ENCODE assay signal across 30 cellular contexts in genomic region chr2:101364878-101365277, GRCh38. TPM values are rescaled to one million over a fixed set of nuclear protein-coding genes. Genes with fewer than 3 reads are reported as not detected.
"Had no signal": no experiment of that assay in that cellular context is flagged by ENCODE, and none has a peak within 500 bp of the region (broad histone marks: within the 10 kb centered on the region; RNA-seq: fewer than 3 reads in every experiment).

No MANE protein-coding gene starts in this region.

- ATAC-seq: activated T-cell treated with anti-CD3 and anti-CD28 coated beads, Interleukin-2, amount 50 U/mL, for 4 hours; body of pancreas; Panc1 had no signal

- H3K4me3 ChIP-seq: adrenal gland, ascending aorta, body of pancreas, SJCRH30 had no signal

- H3K9me3 ChIP-seq: adrenal gland, ascending aorta, body of pancreas, SJCRH30, SK-N-SH had no signal

- DNase-seq: activated CD4-positive, alpha-beta memory T cell treated with anti-CD3 and anti-CD28 coated beads for 36 hours; activated CD4-positive, alpha-beta T cell treated with anti-CD3 and anti-CD28 coated beads, Interleukin-2, amount 10 ng/mL, durations not matched to agents 7 days and 5 days; activated CD4-positive, CD25-positive, alpha-beta regulatory T cell; activated gamma-delta T cell treated with Interleukin-2 at 50 U/mL for 16 hours; activated naive CD4-positive, alpha-beta T cell treated with anti-CD3 and anti-CD28 coated beads, Interleukin-2, amount 50 U/mL, for 16 hours; activated naive CD8-positive, alpha-beta T cell treated with anti-CD3 and anti-CD28 coated beads, Interleukin-2, amount 10 ng/mL, durations not matched to agents 7 days and 5 days; activated T-cell treated with anti-CD3 and anti-CD28 coated beads, Interleukin-2, amount 50 U/mL, for 4 hours; adrenal gland; body of pancreas; central memory CD4-positive, alpha-beta T cell; IMR-90; Kasumi-1; KBM-7; NCI-H1092 treated with DMSO at 0.1 percent for 48 hours; NCI-H1417 treated with DMSO at 0.1 percent for 48 hours; NCI-H1694; NCI-H2029; NCI-H2107; NCI-H510A treated with DMSO at 0.1 percent for 48 hours; NCI-H69; NK-92 treated with Interleukin-12 subunit alpha and Interleukin-12 subunit beta, amount 100 ng/mL, for 24 hours; OCI-M1; Right ventricle myocardium superior; RPMI8226; SJCRH30; SK-N-SH; T-helper 1 cell had no signal

- H3K36me3 ChIP-seq: adrenal gland, ascending aorta, SJCRH30 had no signal

- H3K27ac ChIP-seq: adrenal gland, ascending aorta, body of pancreas, SJCRH30, VCaP had no signal

- H3K27me3 ChIP-seq: adrenal gland, ascending aorta, body of pancreas, SJCRH30 had no signal

- H3K4me1 ChIP-seq: ascending aorta, body of pancreas, SJCRH30 had no signal

RNA-seq across cellular contexts. Expression of gene CREG2, which starts 22.4 kb away (rescaled TPM):
- total RNA-seq: activated CD4-positive, alpha-beta memory T cell treated with anti-CD3 and anti-CD28 coated beads for 36 hours; activated naive CD8-positive, alpha-beta T cell treated with anti-CD3 and anti-CD28 coated beads, Interleukin-2, amount 10 ng/mL, durations not matched to agents 7 days and 5 days; activated T-cell treated with anti-CD3 and anti-CD28 coated beads, Interleukin-2, amount 50 U/mL, for 4 hours; ascending aorta; body of pancreas; IMR-90; Right ventricle myocardium superior had no signal
